10 cellular contexts compared by ENCODE assay signal in the genomic region with DNA sequence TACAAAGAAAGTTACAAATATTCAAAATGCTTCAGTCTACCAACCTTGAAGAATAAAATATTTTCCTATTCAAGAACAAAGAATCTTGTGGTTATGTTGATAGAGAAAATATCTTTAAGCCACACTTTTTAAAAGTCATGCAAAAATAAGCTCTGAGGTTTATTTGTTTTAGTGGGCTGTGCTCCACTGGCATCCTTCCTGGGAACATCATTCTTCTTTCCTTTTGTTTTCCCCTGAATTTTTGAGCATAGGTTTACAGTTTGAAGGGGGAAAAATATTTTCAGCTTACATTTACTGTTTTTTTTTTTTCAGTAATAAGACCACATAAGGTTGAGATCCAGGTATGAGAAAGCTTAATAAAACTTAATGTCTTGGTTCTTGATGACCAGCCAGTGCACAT.
DNase-seq lines count a peak whose midpoint lies in the region; ATAC-seq and TF ChIP-seq lines count a peak whose summit lies in the region.
"Had no signal": no experiment of that assay in that cellular context is flagged by ENCODE, and none has a peak within 500 bp of the region (broad histone marks: within the 10 kb centered on the region; RNA-seq: fewer than 3 reads in every experiment).

No MANE protein-coding gene starts in this region.

- H3K4me3 ChIP-seq in SK-N-SH (ENCODE audit: low read depth in 2 of 2, low read length in 1 of 2) (peak overlapping the region in 1 of 2 experiments; percentile 10; a peak in 1 of 4 replicates), suprapubic skin (no peak overlapping the region)
- H3K4me3 ChIP-seq: spleen had no signal

- ATAC-seq in SK-N-SH treated with all-trans-retinoic acid at 6 μM for 48 hours (no peak), GM21423 (IDR thresholded peaks at IDR 0.05; ENCODE audit: unreplicated experiment) (no peak)

- no peaks in the 10 kb centered on the region for H3K9me2 ChIP-seq in SK-N-SH

- intact Hi-C loops in activated T-helper 1 cell treated with anti-CD3 and anti-CD28 coated beads, Interleukin-12 subunit alpha, Interleukin-12 subunit beta, Interleukin-2, Interleukin-4 antibody, amounts not matched to agents 30 ng/mL and 10 ng/mL and 1 ng/mL, durations not matched to agents 14 hours and 24 hours and 36 hours (cut with micrococcal nuclease): no loop called here

- no peaks in the 10 kb centered on the region for H3K79me2 ChIP-seq in SK-N-SH (ENCODE audit: insufficient read depth)

- H3F3A ChIP-seq in SK-N-SH (replicated peaks; ENCODE audit: insufficient read depth): peaks cover 15% of the 10 kb centered on the region

- CTCF ChIA-PET in SK-N-SH (lab: Yijun Ruan, JAX): interaction anchor here (1.7 to 2.8 kb wide), 2 partner anchors 25 to 64 kb away, joined by 6 to 11 read pairs; no protein-coding TSS in a partner anchor

- no peak overlapping the region for H2AFZ ChIP-seq in SK-N-SH (ENCODE audit: low read depth)

- no peaks in the 10 kb centered on the region for H3K36me3 ChIP-seq in SK-N-SH (replicated peaks in 1 of 2; ENCODE audit: control insufficient read depth in 1 of 2, insufficient read depth in 2 of 2, low read length in 1 of 2)
- no peaks in the 10 kb centered on the region for H3K36me3 ChIP-seq in suprapubic skin
- H3K36me3 ChIP-seq: spleen had no signal

- H3K27me3 Mint-ChIP-seq in activated T-helper 1 cell treated with anti-CD3 and anti-CD28 coated beads, Interleukin-12 subunit alpha, Interleukin-12 subunit beta, Interleukin-2, Interleukin-4 antibody, amounts not matched to agents 30 ng/mL and 10 ng/mL and 1 ng/mL, durations not matched to agents 14 hours and 24 hours and 36 hours (ENCODE audit: insufficient read depth): peaks cover 4% of the 10 kb centered on the region

- no peaks in the 10 kb centered on the region for H3K36me3 Mint-ChIP-seq in activated T-helper 1 cell treated with anti-CD3 and anti-CD28 coated beads, Interleukin-12 subunit alpha, Interleukin-12 subunit beta, Interleukin-2, Interleukin-4 antibody, amounts not matched to agents 30 ng/mL and 10 ng/mL and 1 ng/mL, durations not matched to agents 14 hours and 24 hours and 36 hours (ENCODE audit: low read depth)
- H3K36me3 Mint-ChIP-seq: immature natural killer cell had no signal

- no peak for TF ChIP-seq CTCF in SK-N-SH (IDR thresholded peaks at IDR 0.05)
- no peak for TF ChIP-seq CTCF in suprapubic skin (IDR thresholded peaks at IDR 0.05)

- no peak for TF ChIP-seq POLR2A in suprapubic skin (IDR thresholded peaks at IDR 0.05)

- DNase-seq in SK-N-SH (no peak), kidney glomerular epithelial cell (lab: John Stamatoyannopoulos, UW) (peak; percentile 76), suprapubic skin (ENCODE audit: low spot score in 2 of 2) (no peak), NCI-H2196 treated with DMSO at 0.1 percent for 48 hours (lab: John Stamatoyannopoulos, UW; ENCODE audit: unreplicated experiment) (no peak)
- DNase-seq in activated T-helper 1 cell treated with anti-CD3 and anti-CD28 coated beads, Interleukin-12 subunit alpha, Interleukin-12 subunit beta, Interleukin-2, Interleukin-4 antibody, amounts not matched to agents 30 ng/mL and 10 ng/mL and 1 ng/mL, durations not matched to agents 14 hours and 24 hours and 36 hours (ENCODE audit: low spot score): no peak
- DNase-seq in stimulated activated CD4-positive, alpha-beta T cell treated with anti-CD3 and anti-CD28 coated beads, Interleukin-4, amount 100 ng/mL, for 1 hour: no peak
- DNase-seq: spleen had no signal

- POLR2A ChIA-PET in SK-N-SH (lab: Yijun Ruan, JAX): no interaction called here

- H3K27ac ChIP-seq in SK-N-SH (ENCODE audit: low read depth in 2 of 2, low read length in 1 of 2) (peak overlapping the region; percentile 39 to 93; a peak in 3 of 4 replicates), suprapubic skin (peak overlapping the region; percentile 66)

- no peak overlapping the region for H3K4me3 Mint-ChIP-seq in activated T-helper 1 cell treated with anti-CD3 and anti-CD28 coated beads, Interleukin-12 subunit alpha, Interleukin-12 subunit beta, Interleukin-2, Interleukin-4 antibody, amounts not matched to agents 30 ng/mL and 10 ng/mL and 1 ng/mL, durations not matched to agents 14 hours and 24 hours and 36 hours
- H3K4me3 Mint-ChIP-seq: immature natural killer cell had no signal

- no peaks in the 10 kb centered on the region for H4K20me1 ChIP-seq in SK-N-SH (ENCODE audit: insufficient read depth)

- H3K9me3 ChIP-seq in SK-N-SH (no peaks in the 10 kb centered on the region), suprapubic skin (no peaks in the 10 kb centered on the region)
- H3K9me3 ChIP-seq: spleen had no signal

- H3K4me1 ChIP-seq in SK-N-SH (ENCODE audit: control insufficient read depth in 1 of 2, insufficient read depth in 2 of 2, low read depth in 1 of 2, low read length in 1 of 2): peaks cover 2 to 4% of the 10 kb centered on the region in 2 experiments; a peak in 3 of 4 replicates
- peaks cover 16% of the 10 kb centered on the region for H3K4me1 ChIP-seq in suprapubic skin

- H3K9ac ChIP-seq in SK-N-SH: peak overlapping the region; percentile 49; the same call in 1 of the 2 replicates

- TF ChIP-seq EP300 in SK-N-SH (IDR thresholded peaks at IDR 0.05; ENCODE audit: borderline replicate concordance in 1 of 2, low read depth in 1 of 2, low read length in 1 of 2) (no peak), suprapubic skin (IDR thresholded peaks at IDR 0.05) (no peak)

- no peaks in the 10 kb centered on the region for H3K27me3 ChIP-seq in SK-N-SH (ENCODE audit: insufficient read depth)
- no peaks in the 10 kb centered on the region for H3K27me3 ChIP-seq in suprapubic skin
- H3K27me3 ChIP-seq: spleen had no signal

- TF ChIP-seq RAD21 in SK-N-SH (IDR thresholded peaks at IDR 0.05; ENCODE audit: low read length): no peak

- peaks cover 4% of the 10 kb centered on the region for H3K9me3 Mint-ChIP-seq in activated T-helper 1 cell treated with anti-CD3 and anti-CD28 coated beads, Interleukin-12 subunit alpha, Interleukin-12 subunit beta, Interleukin-2, Interleukin-4 antibody, amounts not matched to agents 30 ng/mL and 10 ng/mL and 1 ng/mL, durations not matched to agents 14 hours and 24 hours and 36 hours
- H3K9me3 Mint-ChIP-seq: immature natural killer cell had no signal

- peak overlapping the region; percentile 21 for H3K27ac Mint-ChIP-seq in activated T-helper 1 cell treated with anti-CD3 and anti-CD28 coated beads, Interleukin-12 subunit alpha, Interleukin-12 subunit beta, Interleukin-2, Interleukin-4 antibody, amounts not matched to agents 30 ng/mL and 10 ng/mL and 1 ng/mL, durations not matched to agents 14 hours and 24 hours and 36 hours

- peaks cover 22% of the 10 kb centered on the region for H3K4me1 Mint-ChIP-seq in activated T-helper 1 cell treated with anti-CD3 and anti-CD28 coated beads, Interleukin-12 subunit alpha, Interleukin-12 subunit beta, Interleukin-2, Interleukin-4 antibody, amounts not matched to agents 30 ng/mL and 10 ng/mL and 1 ng/mL, durations not matched to agents 14 hours and 24 hours and 36 hours (ENCODE audit: low read depth)

- peak overlapping the region; percentile 52 for H3K4me2 ChIP-seq in SK-N-SH

TF ChIP-seq in SK-N-SH, 30 proteins besides CTCF, POLR2A, EP300 and RAD21:
- TF ChIP-seq FOXM1 (IDR thresholded peaks at IDR 0.05; ENCODE audit: low read depth) (no peak), TAF1 (IDR thresholded peaks at IDR 0.05; ENCODE audit: borderline replicate concordance, low read depth, low read length) (no peak), CHD2 (IDR thresholded peaks at IDR 0.05; ENCODE audit: low read length, partially characterized antibody) (no peak), POLR2AphosphoS5 (IDR thresholded peaks at IDR 0.05; ENCODE audit: low read depth, low read length) (no peak), RXRA (IDR thresholded peaks at IDR 0.05; ENCODE audit: borderline replicate concordance, low read depth) (no peak)
- TF ChIP-seq, protein P1, sequence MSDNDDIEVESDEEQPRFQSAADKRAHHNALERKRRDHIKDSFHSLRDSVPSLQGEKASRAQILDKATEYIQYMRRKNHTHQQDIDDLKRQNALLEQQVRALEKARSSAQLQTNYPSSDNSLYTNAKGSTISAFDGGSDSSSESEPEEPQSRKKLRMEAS (IDR thresholded peaks at IDR 0.05; ENCODE audit: low read depth): no peak
- TF ChIP-seq, protein P2, sequence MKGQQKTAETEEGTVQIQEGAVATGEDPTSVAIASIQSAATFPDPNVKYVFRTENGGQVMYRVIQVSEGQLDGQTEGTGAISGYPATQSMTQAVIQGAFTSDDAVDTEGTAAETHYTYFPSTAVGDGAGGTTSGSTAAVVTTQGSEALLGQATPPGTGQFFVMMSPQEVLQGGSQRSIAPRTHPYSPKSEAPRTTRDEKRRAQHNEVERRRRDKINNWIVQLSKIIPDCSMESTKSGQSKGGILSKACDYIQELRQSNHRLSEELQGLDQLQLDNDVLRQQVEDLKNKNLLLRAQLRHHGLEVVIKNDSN (IDR thresholded peaks at IDR 0.05; ENCODE audit: borderline replicate concordance, low read depth): no peak
TF ChIP-seq in SK-N-SH: peak in this region for 0.

TF ChIP-seq in SK-N-SH treated with all-trans-retinoic acid at 6 μM for 48 hours, 23 proteins besides CTCF, POLR2A, EP300 and RAD21:
- TF ChIP-seq ZFP30 (CRISPR knock-in tag; IDR thresholded peaks at IDR 0.05) (no peak), TCF4 (CRISPR knock-in tag; IDR thresholded peaks at IDR 0.05; ENCODE audit: borderline replicate concordance) (no peak), CSDC2 (CRISPR knock-in tag; IDR thresholded peaks at IDR 0.05) (no peak), SNAI2 (CRISPR knock-in tag; IDR thresholded peaks at IDR 0.05) (no peak), ZNF565 (CRISPR knock-in tag; conservative IDR thresholded peaks at IDR 0.05; ENCODE audit: low read depth) (no peak), BACH2 (CRISPR knock-in tag; IDR thresholded peaks at IDR 0.05; ENCODE audit: borderline replicate concordance) (no peak)
- TF ChIP-seq, protein P3, sequence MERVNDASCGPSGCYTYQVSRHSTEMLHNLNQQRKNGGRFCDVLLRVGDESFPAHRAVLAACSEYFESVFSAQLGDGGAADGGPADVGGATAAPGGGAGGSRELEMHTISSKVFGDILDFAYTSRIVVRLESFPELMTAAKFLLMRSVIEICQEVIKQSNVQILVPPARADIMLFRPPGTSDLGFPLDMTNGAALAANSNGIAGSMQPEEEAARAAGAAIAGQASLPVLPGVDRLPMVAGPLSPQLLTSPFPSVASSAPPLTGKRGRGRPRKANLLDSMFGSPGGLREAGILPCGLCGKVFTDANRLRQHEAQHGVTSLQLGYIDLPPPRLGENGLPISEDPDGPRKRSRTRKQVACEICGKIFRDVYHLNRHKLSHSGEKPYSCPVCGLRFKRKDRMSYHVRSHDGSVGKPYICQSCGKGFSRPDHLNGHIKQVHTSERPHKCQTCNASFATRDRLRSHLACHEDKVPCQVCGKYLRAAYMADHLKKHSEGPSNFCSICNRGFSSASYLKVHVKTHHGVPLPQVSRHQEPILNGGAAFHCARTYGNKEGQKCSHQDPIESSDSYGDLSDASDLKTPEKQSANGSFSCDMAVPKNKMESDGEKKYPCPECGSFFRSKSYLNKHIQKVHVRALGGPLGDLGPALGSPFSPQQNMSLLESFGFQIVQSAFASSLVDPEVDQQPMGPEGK (CRISPR knock-in tag; IDR thresholded peaks at IDR 0.05; ENCODE audit: borderline replicate concordance): no peak
